14 cellular contexts compared by ENCODE assay signal in genomic region chr12:122085006-122085405, GRCh38.
"Had no signal": no experiment of that assay in that cellular context is flagged by ENCODE, and none has a peak within 500 bp of the region (broad histone marks: within the 10 kb centered on the region; RNA-seq: fewer than 3 reads in every experiment).

No MANE protein-coding gene starts in this region.

- H3K27ac ChIP-seq: adrenal gland, epithelial cell of prostate, parathyroid adenoma, skin epidermis, upper lobe of right lung had no signal

- H3K9ac ChIP-seq: parathyroid adenoma had no signal

- H3K27me3 ChIP-seq: adrenal gland, gastroesophageal sphincter, upper lobe of right lung had no signal

- H3K9me3 ChIP-seq: adrenal gland, gastroesophageal sphincter, upper lobe of right lung had no signal

- H3K4me3 ChIP-seq: adrenal gland, gastroesophageal sphincter, skin epidermis, upper lobe of right lung had no signal

- H2AFZ ChIP-seq: parathyroid adenoma had no signal

- DNase-seq: activated CD4-positive, alpha-beta T cell treated with anti-CD3 and anti-CD28 coated beads for 48 hours; activated effector memory CD4-positive, alpha-beta T cell treated with Interleukin-2 at 50 U/mL for 16 hours; caudate nucleus; cortex of kidney; effector memory CD4-positive, alpha-beta T cell; retina; substantia nigra; T1000; upper lobe of right lung had no signal

- ATAC-seq: gastroesophageal sphincter, upper lobe of right lung had no signal
